1 cellular context compared by ENCODE assay signal in the genomic region with DNA sequence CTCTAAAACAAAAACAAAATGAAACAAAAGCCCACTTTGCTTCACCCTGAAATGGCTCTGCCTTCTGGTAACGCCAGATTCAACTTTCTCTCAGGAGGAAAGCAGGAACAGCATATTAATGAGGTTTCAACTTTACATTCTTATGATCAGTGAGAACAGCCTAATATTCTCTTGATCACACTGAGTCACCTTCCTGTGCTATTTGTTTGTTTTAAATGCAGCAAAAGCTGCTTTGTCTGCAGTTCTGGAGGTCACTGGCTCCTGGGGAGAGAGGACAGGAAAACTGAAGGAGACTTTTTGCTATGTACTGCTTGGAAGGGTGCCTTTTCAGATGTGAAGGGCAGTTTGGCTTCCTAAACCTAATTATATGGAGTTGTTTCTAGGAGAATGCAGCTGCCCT.
TF ChIP-seq lines count a peak whose summit lies in the region.

No MANE protein-coding gene starts in this region.

TF ChIP-seq in IMR-90, 13 proteins besides CTCF, POLR2A, EP300 and RAD21 (continued from another document):
- no peak for TF ChIP-seq NFE2L2 (IDR thresholded peaks at IDR 0.05; ENCODE audit: low read depth, low read length)
